19 cellular contexts compared by ENCODE assay signal in the genomic region with DNA sequence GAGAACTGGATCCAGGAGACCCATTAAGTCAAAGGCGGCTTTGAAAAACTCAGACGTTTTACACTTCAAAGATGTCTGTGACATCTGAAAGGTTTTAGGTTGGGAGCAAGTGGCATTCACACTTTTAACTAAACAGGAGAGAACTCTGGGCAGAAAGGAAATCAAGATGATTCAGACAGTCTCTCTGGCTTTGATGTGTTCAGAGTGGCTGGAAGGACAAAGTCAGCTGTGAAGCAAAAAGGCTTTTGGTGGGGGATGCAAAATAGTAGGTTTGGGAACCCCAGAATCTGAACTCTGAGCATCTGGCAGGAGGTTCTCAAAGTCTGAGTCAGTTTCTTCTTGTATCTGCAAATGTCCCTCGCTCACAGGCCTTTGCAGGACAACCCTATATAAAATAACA.
DNase-seq lines count a peak whose midpoint lies in the region; ATAC-seq and FAIRE-seq lines count a peak whose summit lies in the region.
"Had no signal": no experiment of that assay in that cellular context is flagged by ENCODE, and none has a peak within 500 bp of the region (broad histone marks: within the 10 kb centered on the region; RNA-seq: fewer than 3 reads in every experiment).

No MANE protein-coding gene starts in this region.

- ATAC-seq in activated CD4-positive, alpha-beta T cell treated with anti-CD3 and anti-CD28 coated beads for 36 hours = peak; percentile 85
- ATAC-seq in activated T-cell treated with anti-CD3 and anti-CD28 coated beads, Interleukin-2, amount 50 U/mL, for 72 hours (replicated peaks in 1 of 2) = peak; percentile 87
- ATAC-seq in naive thymus-derived CD4-positive, alpha-beta T cell = peak; percentile 54
- ATAC-seq in HG02642 (IDR thresholded peaks at IDR 0.05; ENCODE audit: poor library complexity, unreplicated experiment) = no peak
- no peak for ATAC-seq in sciatic nerve
- ATAC-seq: heart left ventricle, lower lobe of right lung had no signal

- no peaks in the 10 kb centered on the region for H3K9me3 ChIP-seq in CD4-positive, alpha-beta memory T cell (ENCODE audit: control insufficient read depth in 1 of 2, low read length in 2 of 2)
- no peaks in the 10 kb centered on the region for H3K9me3 ChIP-seq in naive thymus-derived CD4-positive, alpha-beta T cell (ENCODE audit: control insufficient read depth in 2 of 3, low read length in 3 of 3)
- H3K9me3 ChIP-seq: heart left ventricle, lower lobe of right lung, sigmoid colon, testis had no signal

- H3K27ac Mint-ChIP-seq in activated CD4-positive, alpha-beta T cell treated with anti-CD3 and anti-CD28 coated beads for 36 hours = peak overlapping the region; percentile 75
- peak overlapping the region; percentile 65 to 89 (median 83) for H3K27ac Mint-ChIP-seq in CD4-positive, alpha-beta memory T cell
- peak overlapping the region; percentile 95 for H3K27ac Mint-ChIP-seq in activated T-cell treated with anti-CD3 and anti-CD28 coated beads, Interleukin-2, amount 50 U/mL, for 72 hours
- peak overlapping the region in 8 of 9 donors; percentile 39 to 82 (median 65) for H3K27ac Mint-ChIP-seq in naive thymus-derived CD4-positive, alpha-beta T cell
- H3K27ac Mint-ChIP-seq: endodermal cell had no signal

- H3K4me1 Mint-ChIP-seq in activated CD4-positive, alpha-beta T cell treated with anti-CD3 and anti-CD28 coated beads for 36 hours = peaks cover 81% of the 10 kb centered on the region
- peaks cover 49 to 78% (median 62%) of the 10 kb centered on the region in 4 donors for H3K4me1 Mint-ChIP-seq in CD4-positive, alpha-beta memory T cell
- H3K4me1 Mint-ChIP-seq in activated T-cell treated with anti-CD3 and anti-CD28 coated beads, Interleukin-2, amount 50 U/mL, for 72 hours (ENCODE audit: low read depth) = peaks cover 80% of the 10 kb centered on the region
- H3K4me1 Mint-ChIP-seq in naive thymus-derived CD4-positive, alpha-beta T cell = peaks cover 37 to 81% (median 67%) of the 10 kb centered on the region in 7 donors

- no peak overlapping the region for H3K4me3 Mint-ChIP-seq in activated CD4-positive, alpha-beta T cell treated with anti-CD3 and anti-CD28 coated beads for 36 hours
- H3K4me3 Mint-ChIP-seq in CD4-positive, alpha-beta memory T cell = peak overlapping the region in 6 of 8 donors; percentile 8 to 62 (median 36)
- H3K4me3 Mint-ChIP-seq in activated T-cell treated with anti-CD3 and anti-CD28 coated beads, Interleukin-2, amount 50 U/mL, for 72 hours = peak overlapping the region; percentile 58 to 82
- H3K4me3 Mint-ChIP-seq in naive thymus-derived CD4-positive, alpha-beta T cell = peak overlapping the region in 6 of 10 donors; percentile 8 to 42 (median 25)
- H3K4me3 Mint-ChIP-seq: endodermal cell had no signal

- DNase-seq in activated CD4-positive, alpha-beta T cell treated with anti-CD3 and anti-CD28 coated beads for 36 hours = peak; percentile 41
- DNase-seq in activated CD4-positive, alpha-beta T cell treated with anti-CD3 and anti-CD28 coated beads for 1 hour = no peak
- peak in 3 of 5 donors; percentile 17 to 60 (median 29) for DNase-seq in CD4-positive, alpha-beta memory T cell
- peak in 1 of 2 donors; percentile 39 for DNase-seq in activated T-cell treated with anti-CD3 and anti-CD28 coated beads, Interleukin-2, amount 50 U/mL, for 72 hours
- DNase-seq in naive thymus-derived CD4-positive, alpha-beta T cell = peak in 1 of 9 donors; percentile 42
- DNase-seq in sciatic nerve (ENCODE audit: low spot score) = no peak
- DNase-seq in HTR-8/SVneo (ENCODE audit: insufficient read length, low spot score) = no peak
- DNase-seq: aorta, endodermal cell, H7, heart left ventricle, lower lobe of right lung, NCI-H187 treated with DMSO at 0.1 percent for 48 hours, RPMI8226, sigmoid colon, testis had no signal

- peaks cover 55% of the 10 kb centered on the region for H3K36me3 Mint-ChIP-seq in activated CD4-positive, alpha-beta T cell treated with anti-CD3 and anti-CD28 coated beads for 36 hours (ENCODE audit: low read depth)
- peaks cover 47 to 66% of the 10 kb centered on the region in 2 donors for H3K36me3 Mint-ChIP-seq in CD4-positive, alpha-beta memory T cell
- H3K36me3 Mint-ChIP-seq in activated T-cell treated with anti-CD3 and anti-CD28 coated beads, Interleukin-2, amount 50 U/mL, for 72 hours (ENCODE audit: insufficient read depth in 2 of 2) = peaks cover 17 to 52% of the 10 kb centered on the region in 2 donors
- peaks cover 21 to 68% (median 37%) of the 10 kb centered on the region in 5 donors for H3K36me3 Mint-ChIP-seq in naive thymus-derived CD4-positive, alpha-beta T cell

- CTCF ChIA-PET in activated CD4-positive, alpha-beta T cell treated with anti-CD3 and anti-CD28 coated beads for 36 hours (lab: Charles Lee) = no interaction called here
- CTCF ChIA-PET in CD4-positive, alpha-beta memory T cell (lab: Charles Lee; ENCODE audit: partially characterized antibody) = interaction anchor here (1.3 kb wide), 2 partner anchors 40 to 69 kb away, joined by 3 read pairs; no protein-coding TSS in a partner anchor
- CTCF ChIA-PET in naive thymus-derived CD4-positive, alpha-beta T cell (lab: Charles Lee) = interaction anchor here (0.8 kb wide), 1 partner anchor 57 kb away, joined by 3 read pairs; no protein-coding TSS in a partner anchor

- H3K27me3 ChIP-seq in CD4-positive, alpha-beta memory T cell (ENCODE audit: insufficient read depth, low read length) = no peaks in the 10 kb centered on the region
- H3K27me3 ChIP-seq in naive thymus-derived CD4-positive, alpha-beta T cell (ENCODE audit: control insufficient read depth in 2 of 2, insufficient read depth in 2 of 2, low read length in 2 of 2) = no peaks in the 10 kb centered on the region
- H3K27me3 ChIP-seq: sigmoid colon, testis had no signal

- intact Hi-C loops in activated CD4-positive, alpha-beta T cell treated with anti-CD3 and anti-CD28 coated beads for 36 hours (cut with DNase I, micrococcal nuclease) = loop anchor here in 1 of 2 experiments (2.0 to 5.0 kb wide), 2 partner anchors 19 to 41 kb away; no protein-coding TSS in a partner anchor
- intact Hi-C loops in CD4-positive, alpha-beta memory T cell (cut with micrococcal nuclease) = loop anchor here (1.0 to 2.0 kb wide), 2 partner anchors 15 to 30 kb away; no protein-coding TSS in a partner anchor
- intact Hi-C loops in naive thymus-derived CD4-positive, alpha-beta T cell (cut with micrococcal nuclease) = loop anchor here in 1 of 2 donors (2.0 to 5.0 kb wide), 3 partner anchors 15 to 41 kb away; no protein-coding TSS in a partner anchor
- intact Hi-C loops in sciatic nerve (cut with DNase I) = no loop called here

- H3K27me3 Mint-ChIP-seq in activated CD4-positive, alpha-beta T cell treated with anti-CD3 and anti-CD28 coated beads for 36 hours = no peaks in the 10 kb centered on the region
- H3K27me3 Mint-ChIP-seq in CD4-positive, alpha-beta memory T cell = no peaks in the 10 kb centered on the region
- no peaks in the 10 kb centered on the region for H3K27me3 Mint-ChIP-seq in activated T-cell treated with anti-CD3 and anti-CD28 coated beads, Interleukin-2, amount 50 U/mL, for 72 hours (ENCODE audit: low read depth)
- H3K27me3 Mint-ChIP-seq in naive thymus-derived CD4-positive, alpha-beta T cell = no peaks in the 10 kb centered on the region

- POLR2A ChIA-PET in activated CD4-positive, alpha-beta T cell treated with anti-CD3 and anti-CD28 coated beads for 36 hours (lab: Charles Lee) = interaction anchor here (0.6 kb wide), 1 partner anchor 13 kb away, joined by 3 read pairs; no protein-coding TSS in a partner anchor
- POLR2A ChIA-PET in CD4-positive, alpha-beta memory T cell (lab: Charles Lee; ENCODE audit: partially characterized antibody) = interaction anchor here (1.1 to 3.0 kb wide), 2 partner anchors 17 to 29 kb away, joined by 3 to 16 read pairs; no protein-coding TSS in a partner anchor
- POLR2A ChIA-PET in naive thymus-derived CD4-positive, alpha-beta T cell (lab: Charles Lee) = interaction anchor here (0.8 to 1.3 kb wide), 2 partner anchors 12 to 17 kb away, joined by 3 read pairs; no protein-coding TSS in a partner anchor

- H3K4me3 ChIP-seq in CD4-positive, alpha-beta memory T cell (ENCODE audit: low read length in 2 of 2) = no peak overlapping the region
- H3K4me3 ChIP-seq in naive thymus-derived CD4-positive, alpha-beta T cell (ENCODE audit: low read length) = no peak overlapping the region
- H3K4me3 ChIP-seq: heart left ventricle, lower lobe of right lung, sigmoid colon, testis had no signal

- peaks cover 9% of the 10 kb centered on the region for H3K9me3 Mint-ChIP-seq in activated CD4-positive, alpha-beta T cell treated with anti-CD3 and anti-CD28 coated beads for 36 hours (ENCODE audit: low read depth)
- no peaks in the 10 kb centered on the region for H3K9me3 Mint-ChIP-seq in CD4-positive, alpha-beta memory T cell
- peaks cover 5 to 8% of the 10 kb centered on the region in 2 donors for H3K9me3 Mint-ChIP-seq in activated T-cell treated with anti-CD3 and anti-CD28 coated beads, Interleukin-2, amount 50 U/mL, for 72 hours
- H3K9me3 Mint-ChIP-seq in naive thymus-derived CD4-positive, alpha-beta T cell = peaks cover 0 to 15% (median 0%) of the 10 kb centered on the region in 11 donors

- no peak for FAIRE-seq in HTR-8/SVneo (lab: Jason Lieb, UNC)
- FAIRE-seq: GM19239 had no signal

- H3K36me3 ChIP-seq in CD4-positive, alpha-beta memory T cell (ENCODE audit: insufficient read depth, low read length) = peaks cover 51% of the 10 kb centered on the region
- peaks cover 12 to 40% (median 20%) of the 10 kb centered on the region in 3 experiments for H3K36me3 ChIP-seq in naive thymus-derived CD4-positive, alpha-beta T cell (ENCODE audit: control insufficient read depth in 2 of 3, insufficient read depth in 3 of 3, low read length in 3 of 3)
- H3K36me3 ChIP-seq: heart left ventricle, lower lobe of right lung, sigmoid colon had no signal

- no peak overlapping the region for H3K27ac ChIP-seq in CD4-positive, alpha-beta memory T cell (ENCODE audit: low read depth, low read length)
- H3K27ac ChIP-seq in naive thymus-derived CD4-positive, alpha-beta T cell (ENCODE audit: low read depth, low read length) = peak overlapping the region; percentile 29
- H3K27ac ChIP-seq: 22Rv1, heart left ventricle, lower lobe of right lung, sigmoid colon, testis had no signal

- peaks cover 63% of the 10 kb centered on the region for H3K4me1 ChIP-seq in CD4-positive, alpha-beta memory T cell (ENCODE audit: insufficient read depth, low read length)
- H3K4me1 ChIP-seq in naive thymus-derived CD4-positive, alpha-beta T cell (ENCODE audit: control insufficient read depth in 2 of 2, insufficient read depth in 2 of 2, low read length in 2 of 2) = peaks cover 32 to 33% of the 10 kb centered on the region in 2 donors
- H3K4me1 ChIP-seq: sigmoid colon, testis had no signal

Comparison
In these comparisons a context has a peak if more than half of its experiments do, and no peak if none do; other contexts are left out.
1. DNase-seq: peak in activated CD4-positive, alpha-beta T cell treated with anti-CD3 and anti-CD28 coated beads for 36 hours (single experiment) and CD4-positive, alpha-beta memory T cell (3 of 5); none in activated CD4-positive, alpha-beta T cell treated with anti-CD3 and anti-CD28 coated beads for 1 hour (single experiment), sciatic nerve (single experiment) and HTR-8/SVneo (single experiment).
2. ATAC-seq: peak in activated CD4-positive, alpha-beta T cell treated with anti-CD3 and anti-CD28 coated beads for 36 hours (single experiment), activated T-cell treated with anti-CD3 and anti-CD28 coated beads, Interleukin-2, amount 50 U/mL, for 72 hours (2 of 2) and naive thymus-derived CD4-positive, alpha-beta T cell (single experiment); none in HG02642 (single experiment) and sciatic nerve (single experiment).
3. Peak in every context shown above with its lines, with median percentiles within 50 percentile points of each other: H3K27ac Mint-ChIP-seq.